8 cellular contexts compared by ENCODE assay signal in the genomic region with DNA sequence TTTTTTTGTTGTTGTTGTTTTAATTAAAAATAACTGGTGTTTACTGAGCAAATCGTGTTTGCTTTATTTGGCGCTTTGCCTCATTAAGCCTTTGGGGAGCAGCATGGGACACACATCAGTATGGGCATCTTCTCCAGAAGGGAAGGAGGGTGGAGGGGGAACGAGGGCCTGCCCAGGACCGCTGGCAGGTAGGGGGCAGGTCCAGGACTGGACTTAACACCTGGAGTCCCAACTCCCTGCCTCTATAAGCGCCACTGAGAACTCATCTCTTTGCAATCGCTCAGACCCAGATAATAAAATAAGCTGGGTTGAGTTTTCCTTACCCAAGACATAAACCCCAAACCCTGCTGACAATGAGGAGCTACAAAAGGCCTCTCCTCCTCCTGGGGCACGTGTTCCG. TPM values are rescaled to one million over a fixed set of nuclear protein-coding genes. Genes with fewer than 3 reads are reported as not detected.
DNase-seq lines count a peak whose midpoint lies in the region; ATAC-seq and TF ChIP-seq lines count a peak whose summit lies in the region.

No MANE protein-coding gene starts in this region.

- H3K27me3 ChIP-seq in Karpas-422 (ENCODE audit: low read length), result no peaks in the 10 kb centered on the region

- peak overlapping the region; percentile 77 for H3K4me3 Mint-ChIP-seq in central memory CD8-positive, alpha-beta T cell
- H3K4me3 Mint-ChIP-seq in natural killer cell treated with Interleukin-12 subunit alpha and Interleukin-12 subunit beta and Interleukin-15 and Interleukin-18, amount 100 ng/mL, for 72 hours, result peak overlapping the region; percentile 81

- H3K9me3 ChIP-seq in Karpas-422 (ENCODE audit: low read length), result no peaks in the 10 kb centered on the region

- peaks cover 79% of the 10 kb centered on the region for H3K4me1 Mint-ChIP-seq in central memory CD8-positive, alpha-beta T cell
- H3K4me1 Mint-ChIP-seq in natural killer cell treated with Interleukin-12 subunit alpha and Interleukin-12 subunit beta and Interleukin-15 and Interleukin-18, amount 100 ng/mL, for 72 hours (ENCODE audit: low read depth in 2 of 2), result peaks cover 53 to 57% of the 10 kb centered on the region in 2 donors

- H3K79me2 ChIP-seq in Karpas-422 (ENCODE audit: low read length), result no peaks in the 10 kb centered on the region

- H3K27ac ChIP-seq in C4-2B (peak overlapping the region; percentile 83), Karpas-422 (ENCODE audit: low read length) (no peak overlapping the region)

- no peak overlapping the region for H3K9ac ChIP-seq in Karpas-422 (ENCODE audit: low read length)

- no peaks in the 10 kb centered on the region for H3K36me3 ChIP-seq in Karpas-422 (ENCODE audit: insufficient read depth, low read length)

- H4K20me1 ChIP-seq in Karpas-422 (ENCODE audit: insufficient read depth, low read depth, low read length), result peaks cover 4% of the 10 kb centered on the region; the same call in 1 of the 2 replicates

- no peak overlapping the region for H2AFZ ChIP-seq in Karpas-422 (ENCODE audit: low read length)

- peak overlapping the region; percentile 96 for H3K27ac Mint-ChIP-seq in central memory CD8-positive, alpha-beta T cell (ENCODE audit: low read depth)
- H3K27ac Mint-ChIP-seq in natural killer cell treated with Interleukin-12 subunit alpha and Interleukin-12 subunit beta and Interleukin-15 and Interleukin-18, amount 100 ng/mL, for 72 hours, result peak overlapping the region; percentile 75 to 92

- H3K36me3 Mint-ChIP-seq in central memory CD8-positive, alpha-beta T cell (ENCODE audit: insufficient read depth), result peaks cover 34% of the 10 kb centered on the region
- H3K36me3 Mint-ChIP-seq in natural killer cell treated with Interleukin-12 subunit alpha and Interleukin-12 subunit beta and Interleukin-15 and Interleukin-18, amount 100 ng/mL, for 72 hours, result no peaks in the 10 kb centered on the region

- ATAC-seq in central memory CD8-positive, alpha-beta T cell (replicated peaks; ENCODE audit: extremely low read depth, poor library complexity, severe bottlenecking), result no peak
- ATAC-seq in natural killer cell treated with Interleukin-12 subunit alpha and Interleukin-12 subunit beta and Interleukin-15 and Interleukin-18, amount 100 ng/mL, for 72 hours, result no peak
- no peak for ATAC-seq in HG03521 (IDR thresholded peaks at IDR 0.05; ENCODE audit: unreplicated experiment)

- peaks cover 21% of the 10 kb centered on the region for H3K4me1 ChIP-seq in Karpas-422 (ENCODE audit: low read length)

- H3K4me3 ChIP-seq in Karpas-422 (ENCODE audit: low read length), result no peak overlapping the region

- H3K9me2 ChIP-seq in Karpas-422 (replicated peaks; ENCODE audit: insufficient read depth, low read length), result no peaks in the 10 kb centered on the region

- H3K27me3 Mint-ChIP-seq in central memory CD8-positive, alpha-beta T cell, result no peaks in the 10 kb centered on the region
- peaks cover 0 to 11% of the 10 kb centered on the region in 2 donors for H3K27me3 Mint-ChIP-seq in natural killer cell treated with Interleukin-12 subunit alpha and Interleukin-12 subunit beta and Interleukin-15 and Interleukin-18, amount 100 ng/mL, for 72 hours

- peak overlapping the region; percentile 9 for H3K4me2 ChIP-seq in Karpas-422 (ENCODE audit: low read depth, low read length, poor library complexity, severe bottlenecking)

- DNase-seq in Karpas-422 (no peak), GM10266 (ENCODE audit: extremely low spot score) (no peak), globus pallidus (ENCODE audit: low spot score) (no peak), NCI-H1694 treated with DMSO at 0.1 percent for 48 hours (lab: John Stamatoyannopoulos, UW) (no peak)
- DNase-seq in central memory CD8-positive, alpha-beta T cell (ENCODE audit: low spot score in 2 of 2), result no peak
- DNase-seq in natural killer cell treated with Interleukin-12 subunit alpha and Interleukin-12 subunit beta and Interleukin-15 and Interleukin-18, amount 100 ng/mL, for 72 hours (ENCODE audit: low spot score), result no peak

- TF ChIP-seq CTCF in C4-2B (conservative IDR thresholded peaks at IDR 0.05) (no peak), GM10266 (IDR thresholded peaks at IDR 0.05; ENCODE audit: control insufficient read depth, insufficient read depth, low read depth, missing control alignments) (no peak)

- H3K9me3 Mint-ChIP-seq in central memory CD8-positive, alpha-beta T cell, result no peaks in the 10 kb centered on the region
- H3K9me3 Mint-ChIP-seq in natural killer cell treated with Interleukin-12 subunit alpha and Interleukin-12 subunit beta and Interleukin-15 and Interleukin-18, amount 100 ng/mL, for 72 hours, result no peaks in the 10 kb centered on the region

RNA-seq across cellular contexts. Expression of gene ABCG1, which starts 15.1 kb away (rescaled TPM):
- total RNA-seq in Karpas-422 (2014; rRNA removed; shearing (Covaris generic); ENCODE audit: low replicate concordance), result not detected in 2 replicates
- 1 to 10 TPM; 3.1 to 3.5 TPM for total RNA-seq in natural killer cell treated with Interleukin-12 subunit alpha and Interleukin-12 subunit beta and Interleukin-15 and Interleukin-18, amount 100 ng/mL, for 72 hours
